In genomic region chr2:222052934-222053367, GRCh38 we compare ENCODE assay signal across 9 cellular contexts.
DNase-seq lines count a peak whose midpoint lies in the region; ATAC-seq, FAIRE-seq and TF ChIP-seq lines count a peak whose summit lies in the region.
"Had no signal": no experiment of that assay in that cellular context is flagged by ENCODE, and none has a peak within 500 bp of the region (broad histone marks: within the 10 kb centered on the region; RNA-seq: fewer than 3 reads in every experiment).

No MANE protein-coding gene starts in this region.

- in situ Hi-C loops in HepG2 (cut with HindIII; ENCODE audit: extremely low pct_ligation_motif_present, low pct_unique_long_range_greater_than_20kb): loop anchor here (5.0 kb wide), 1 partner anchor 509 kb away; no protein-coding TSS in a partner anchor

- H3K27ac ChIP-seq in HepG2 (ENCODE audit: extremely low read length, insufficient read depth, low read length) (no peak overlapping the region), right lobe of liver (no peak overlapping the region)
- H3K27ac ChIP-seq in naive thymus-derived CD4-positive, alpha-beta T cell (ENCODE audit: low read depth, low read length): no peak overlapping the region

- TF ChIP-seq POLR2A in HepG2 (IDR thresholded peaks at IDR 0.05; ENCODE audit: insufficient read depth in 1 of 2, low read depth in 2 of 2, low read length in 2 of 2): no peak
- no peak for TF ChIP-seq POLR2A in right lobe of liver (IDR thresholded peaks at IDR 0.05)

- no peak overlapping the region for H2AFZ ChIP-seq in HepG2 (ENCODE audit: low read length)

- no peak overlapping the region for H3K4me3 Mint-ChIP-seq in chondrocyte (ENCODE audit: unreplicated experiment)
- H3K4me3 Mint-ChIP-seq in naive thymus-derived CD4-positive, alpha-beta T cell: no peak overlapping the region
- no peak overlapping the region for H3K4me3 Mint-ChIP-seq in naive thymus-derived CD8-positive, alpha-beta T cell
- H3K4me3 Mint-ChIP-seq: activated T-helper 17 cell treated with anti-CD3 and anti-CD28 coated beads, Interleukin-2, amount 50 U/mL, for 72 hours had no signal

- TF ChIP-seq RAD21 in HepG2 (CRISPR knock-in tag; IDR thresholded peaks at IDR 0.05): no peak

- POLR2A ChIA-PET in HepG2 (lab: Yijun Ruan, JAX): no interaction called here
- POLR2A ChIA-PET in naive thymus-derived CD4-positive, alpha-beta T cell (lab: Charles Lee): no interaction called here
- POLR2A ChIA-PET in naive thymus-derived CD8-positive, alpha-beta T cell (lab: Charles Lee): no interaction called here

- peaks cover 62% of the 10 kb centered on the region for H3K27me3 Mint-ChIP-seq in chondrocyte (ENCODE audit: low read depth)
- peaks cover 23 to 36% (median 28%) of the 10 kb centered on the region in 5 donors for H3K27me3 Mint-ChIP-seq in naive thymus-derived CD4-positive, alpha-beta T cell
- peaks cover 21 to 49% (median 25%) of the 10 kb centered on the region in 5 donors for H3K27me3 Mint-ChIP-seq in naive thymus-derived CD8-positive, alpha-beta T cell

- H3K9me3 Mint-ChIP-seq in chondrocyte (ENCODE audit: low read depth): no peaks in the 10 kb centered on the region
- peaks cover 0 to 3% (median 0%) of the 10 kb centered on the region in 11 donors for H3K9me3 Mint-ChIP-seq in naive thymus-derived CD4-positive, alpha-beta T cell
- no peaks in the 10 kb centered on the region for H3K9me3 Mint-ChIP-seq in naive thymus-derived CD8-positive, alpha-beta T cell
- H3K9me3 Mint-ChIP-seq: activated T-helper 17 cell treated with anti-CD3 and anti-CD28 coated beads, Interleukin-2, amount 50 U/mL, for 72 hours had no signal

- DNase-seq in HepG2 (ENCODE audit: low spot score) (no peak), right lobe of liver (no peak), HuH-7 (ENCODE audit: low spot score) (peak; percentile 3), chondrocyte (ENCODE audit: low spot score) (no peak)
- DNase-seq in activated CD4-positive, CD25-positive, alpha-beta regulatory T cell treated with anti-CD3 and anti-CD28 coated beads, Interleukin-2, amount 50 U/mL, for 72 hours: no peak
- no peak for DNase-seq in naive thymus-derived CD4-positive, alpha-beta T cell
- no peak for DNase-seq in naive thymus-derived CD8-positive, alpha-beta T cell

- WGBS in HepG2 (ENCODE audit: low lambda C conversion rate): 4% methylated on average over 9 of the region's 9 CpGs
- WGBS in right lobe of liver (ENCODE audit: insufficient coverage, low coverage, low lambda C conversion rate, missing lambda C conversion rate): 2% methylated on average over 8 of the region's 9 CpGs

- H3K4me1 ChIP-seq in HepG2 (ENCODE audit: insufficient read depth, low read length) (no peaks in the 10 kb centered on the region), right lobe of liver (no peaks in the 10 kb centered on the region)
- no peaks in the 10 kb centered on the region for H3K4me1 ChIP-seq in naive thymus-derived CD4-positive, alpha-beta T cell (ENCODE audit: control insufficient read depth in 2 of 2, insufficient read depth in 2 of 2, low read length in 2 of 2)

- no peaks in the 10 kb centered on the region for H3K36me3 ChIP-seq in HepG2 (replicated peaks in 1 of 2; ENCODE audit: control insufficient read depth in 1 of 2, insufficient read depth in 2 of 2, low read length in 2 of 2)
- H3K36me3 ChIP-seq in right lobe of liver: no peaks in the 10 kb centered on the region
- H3K36me3 ChIP-seq in naive thymus-derived CD4-positive, alpha-beta T cell (ENCODE audit: control insufficient read depth in 2 of 3, insufficient read depth in 3 of 3, low read length in 3 of 3): no peaks in the 10 kb centered on the region

- intact Hi-C loops in HepG2 (cut with micrococcal nuclease; ENCODE audit: unreplicated experiment) (no loop called here), right lobe of liver (cut with DNase I) (no loop called here)
- intact Hi-C loops in naive thymus-derived CD4-positive, alpha-beta T cell (cut with micrococcal nuclease): no loop called here

- no peak overlapping the region for H3K27ac Mint-ChIP-seq in chondrocyte (ENCODE audit: unreplicated experiment)
- no peak overlapping the region for H3K27ac Mint-ChIP-seq in naive thymus-derived CD4-positive, alpha-beta T cell
- peak overlapping the region in 1 of 10 donors; percentile 85 for H3K27ac Mint-ChIP-seq in naive thymus-derived CD8-positive, alpha-beta T cell
- H3K27ac Mint-ChIP-seq: activated T-helper 17 cell treated with anti-CD3 and anti-CD28 coated beads, Interleukin-2, amount 50 U/mL, for 72 hours had no signal

- H3K36me3 Mint-ChIP-seq in chondrocyte (ENCODE audit: low read depth): no peaks in the 10 kb centered on the region
- no peaks in the 10 kb centered on the region for H3K36me3 Mint-ChIP-seq in naive thymus-derived CD4-positive, alpha-beta T cell
- H3K36me3 Mint-ChIP-seq in naive thymus-derived CD8-positive, alpha-beta T cell: no peaks in the 10 kb centered on the region

- FAIRE-seq in HepG2 (lab: Jason Lieb, UNC): no peak

- no peaks in the 10 kb centered on the region for H4K20me1 ChIP-seq in HepG2 (ENCODE audit: insufficient read depth, low read length)

- no peak for TF ChIP-seq EP300 in HepG2 (IDR thresholded peaks at IDR 0.05; ENCODE audit: low read depth in 2 of 2, low read length in 2 of 2)
- TF ChIP-seq EP300 in HepG2 (CRISPR knock-in tag; IDR thresholded peaks at IDR 0.05; ENCODE audit: borderline replicate concordance): no peak

- H3K9ac ChIP-seq in HepG2 (ENCODE audit: insufficient read depth, low read depth, low read length): no peak overlapping the region

- H3K9me3 ChIP-seq in HepG2 (ENCODE audit: low read length) (no peaks in the 10 kb centered on the region), right lobe of liver (no peaks in the 10 kb centered on the region)
- no peaks in the 10 kb centered on the region for H3K9me3 ChIP-seq in naive thymus-derived CD4-positive, alpha-beta T cell (ENCODE audit: control insufficient read depth in 2 of 3, low read length in 3 of 3)

- no TSS peak for BruUV-seq in HepG2 (replicated peaks; lab: Mats Ljungman, UMichigan)

- no peak overlapping the region for H3K4me3 ChIP-seq in HepG2 (replicated peaks in 1 of 3; ENCODE audit: insufficient read depth in 1 of 3, low read depth in 2 of 3, low read length in 3 of 3)
- no peak overlapping the region for H3K4me3 ChIP-seq in right lobe of liver
- H3K4me3 ChIP-seq in naive thymus-derived CD4-positive, alpha-beta T cell (ENCODE audit: low read length): no peak overlapping the region

- H3K4me2 ChIP-seq in HepG2 (ENCODE audit: low read depth, low read length): no peak overlapping the region

- CTCF ChIA-PET in HepG2 (lab: Yijun Ruan, JAX; ENCODE audit: low intra/inter-chr PET ratio, low total read pairs): no interaction called here
- CTCF ChIA-PET in naive thymus-derived CD4-positive, alpha-beta T cell (lab: Charles Lee): no interaction called here

- peaks cover 0 to 10% of the 10 kb centered on the region in 2 experiments; a peak in 2 of 5 replicates for H3K27me3 ChIP-seq in HepG2 (ENCODE audit: control insufficient read depth in 1 of 2, insufficient read depth in 2 of 2, low read length in 2 of 2)
- H3K27me3 ChIP-seq in right lobe of liver: no peaks in the 10 kb centered on the region
- H3K27me3 ChIP-seq in naive thymus-derived CD4-positive, alpha-beta T cell (ENCODE audit: control insufficient read depth in 2 of 2, insufficient read depth in 2 of 2, low read length in 2 of 2): no peaks in the 10 kb centered on the region

- peak; percentile 80 for ATAC-seq in HepG2
- ATAC-seq in right lobe of liver: no peak
- ATAC-seq in GM21447 (IDR thresholded peaks at IDR 0.05; ENCODE audit: unreplicated experiment): no peak
- no peak for ATAC-seq in naive thymus-derived CD4-positive, alpha-beta T cell
- ATAC-seq in naive thymus-derived CD8-positive, alpha-beta T cell: no peak
- ATAC-seq: activated T-helper 17 cell treated with anti-CD3 and anti-CD28 coated beads, Interleukin-2, amount 50 U/mL, for 72 hours had no signal

- TF ChIP-seq CTCF in HepG2 (CRISPR knock-in tag; IDR thresholded peaks at IDR 0.05): no peak
- TF ChIP-seq CTCF in right lobe of liver (IDR thresholded peaks at IDR 0.05): no peak
- peak; percentile 22 for TF ChIP-seq CTCF in chondrocyte (IDR thresholded peaks at IDR 0.05)

- peaks cover 4% of the 10 kb centered on the region for H3K4me1 Mint-ChIP-seq in chondrocyte (ENCODE audit: low read depth)
- H3K4me1 Mint-ChIP-seq in naive thymus-derived CD4-positive, alpha-beta T cell: no peaks in the 10 kb centered on the region
- H3K4me1 Mint-ChIP-seq in naive thymus-derived CD8-positive, alpha-beta T cell: peaks cover 0 to 2% (median 0%) of the 10 kb centered on the region in 4 donors
- H3K4me1 Mint-ChIP-seq: activated T-helper 17 cell treated with anti-CD3 and anti-CD28 coated beads, Interleukin-2, amount 50 U/mL, for 72 hours had no signal

- no peaks in the 10 kb centered on the region for H3K79me2 ChIP-seq in HepG2 (ENCODE audit: insufficient read depth, low read length)

TF ChIP-seq in HepG2, 621 proteins besides CTCF, POLR2A, EP300 and RAD21:
- TF ChIP-seq ZNF652 (CRISPR knock-in tag; IDR thresholded peaks at IDR 0.05; ENCODE audit: borderline replicate concordance, low read depth): peak; percentile 93
- no peak for TF ChIP-seq ZBTB26 (CRISPR knock-in tag; IDR thresholded peaks at IDR 0.05; ENCODE audit: borderline replicate concordance)
- no peak for TF ChIP-seq PAX8 (CRISPR knock-in tag; IDR thresholded peaks at IDR 0.05; ENCODE audit: borderline replicate concordance)
